In the genomic region with DNA sequence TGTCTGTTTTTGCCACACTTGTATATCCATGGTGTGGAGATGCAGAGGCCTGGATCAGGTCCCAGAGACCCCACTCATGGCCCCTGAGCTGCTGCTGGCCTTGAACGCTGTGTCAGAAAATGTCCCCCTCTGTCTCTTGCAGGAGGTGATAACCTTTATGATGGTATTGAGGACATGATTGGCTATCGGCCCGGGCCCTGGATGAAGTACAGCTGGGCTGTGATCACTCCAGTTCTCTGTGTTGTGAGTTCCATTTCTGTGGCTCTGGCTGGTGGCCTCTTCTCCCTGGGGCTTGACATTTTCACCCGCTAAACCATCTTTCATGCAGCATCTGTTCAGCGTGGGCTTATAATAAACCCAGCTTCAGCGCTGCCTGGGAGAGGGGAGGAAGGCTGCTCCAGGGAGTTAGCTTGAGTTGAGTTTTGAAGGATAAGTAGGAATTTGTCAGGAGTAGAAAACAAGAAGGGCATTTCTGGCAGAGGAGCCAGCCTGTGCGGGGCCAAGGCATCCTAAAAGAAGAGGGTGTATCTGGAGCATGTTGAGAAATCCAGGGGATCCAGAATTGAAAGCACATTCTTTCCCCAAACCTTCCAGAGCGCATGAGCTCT, we compare ENCODE assay signal across 21 cellular contexts.
DNase-seq lines count a peak whose midpoint lies in the region; ATAC-seq, FAIRE-seq and TF ChIP-seq lines count a peak whose summit lies in the region.
"Had no signal": no experiment of that assay in that cellular context is flagged by ENCODE, and none has a peak within 500 bp of the region (broad histone marks: within the 10 kb centered on the region; RNA-seq: fewer than 3 reads in every experiment).

No MANE protein-coding gene starts in this region.

- H3K27ac ChIP-seq in left ventricle myocardium inferior (replicated peaks) (peak overlapping the region; percentile 75), astrocyte (ENCODE audit: low read depth, low read length) (no peak overlapping the region), kidney (ENCODE audit: low read depth in 2 of 2, low read length in 2 of 2) (no peak overlapping the region)
- H3K27ac ChIP-seq: KMS-11, Peyer's patch had no signal

- ATAC-seq in GM18517 (IDR thresholded peaks at IDR 0.05; ENCODE audit: unreplicated experiment) (no peak), esophagus mucosa (no peak)

- peak overlapping the region; percentile 77 for H3K27ac Mint-ChIP-seq in astrocyte (ENCODE audit: unreplicated experiment)
- H3K27ac Mint-ChIP-seq in progenitor cell of endocrine pancreas = peak overlapping the region; percentile 37

- TF ChIP-seq CTCF in left ventricle myocardium inferior (IDR thresholded peaks at IDR 0.05; ENCODE audit: borderline replicate concordance) (no peak), astrocyte (IDR thresholded peaks at IDR 0.05; ENCODE audit: insufficient read depth, low read depth, low read length) (no peak), kidney (IDR thresholded peaks at IDR 0.05; ENCODE audit: borderline replicate concordance, extremely low read depth, insufficient read depth) (no peak), progenitor cell of endocrine pancreas (IDR thresholded peaks at IDR 0.05; ENCODE audit: unreplicated experiment) (no peak), foreskin fibroblast (IDR thresholded peaks at IDR 0.05; ENCODE audit: low read depth, low read length) (no peak)

- intact Hi-C loops in left ventricle myocardium inferior (cut with micrococcal nuclease) (no loop called here), cardiac septum (cut with DNase I) (no loop called here), kidney (cut with DNase I) (no loop called here)

- peaks cover 4% of the 10 kb centered on the region for H3K9me3 Mint-ChIP-seq in astrocyte (ENCODE audit: unreplicated experiment)
- no peaks in the 10 kb centered on the region for H3K9me3 Mint-ChIP-seq in progenitor cell of endocrine pancreas (ENCODE audit: low read depth)
- H3K9me3 Mint-ChIP-seq: CD8-positive, alpha-beta memory T cell had no signal

- peaks cover 6% of the 10 kb centered on the region for H3K27me3 Mint-ChIP-seq in astrocyte (ENCODE audit: low read depth, unreplicated experiment)
- H3K27me3 Mint-ChIP-seq in progenitor cell of endocrine pancreas = no peaks in the 10 kb centered on the region
- H3K27me3 Mint-ChIP-seq: CD8-positive, alpha-beta memory T cell had no signal

- H3K36me3 ChIP-seq in left ventricle myocardium inferior = peaks cover 38% of the 10 kb centered on the region
- peaks cover 8% of the 10 kb centered on the region for H3K36me3 ChIP-seq in astrocyte (ENCODE audit: insufficient read depth, low read length)
- peaks cover 5 to 39% of the 10 kb centered on the region in 2 donors for H3K36me3 ChIP-seq in kidney (ENCODE audit: control insufficient read depth in 1 of 2, insufficient read depth in 2 of 2, low read length in 2 of 2)

- H3K36me3 Mint-ChIP-seq in astrocyte (ENCODE audit: low read depth, unreplicated experiment) (peaks cover 33% of the 10 kb centered on the region), progenitor cell of endocrine pancreas (ENCODE audit: insufficient read depth) (peaks cover 28% of the 10 kb centered on the region)

- no peak overlapping the region for H3K9ac ChIP-seq in astrocyte (ENCODE audit: low read length)
- no peak overlapping the region for H3K9ac ChIP-seq in kidney (ENCODE audit: low read length in 2 of 2)
- H3K9ac ChIP-seq: KMS-11 had no signal

- H2AFZ ChIP-seq in astrocyte (ENCODE audit: low read depth, low read length) = no peak overlapping the region

- FAIRE-seq in astrocyte (lab: Jason Lieb, UNC) (no peak), kidney (lab: Jason Lieb, UNC) (no peak)
- FAIRE-seq: G401.6, GM12892 had no signal

- no peak for DNase-seq in left ventricle myocardium inferior
- DNase-seq in cardiac septum (ENCODE audit: low spot score) = no peak
- DNase-seq in astrocyte (ENCODE audit: low read depth) = no peak
- DNase-seq in kidney = peak; percentile 84
- DNase-seq in progenitor cell of endocrine pancreas (ENCODE audit: low spot score, unreplicated experiment) = no peak
- no peak for DNase-seq in foreskin fibroblast
- DNase-seq: AML-193, C1 segment of cervical spinal cord, MV-4-11, NCI-H1105 treated with DMSO at 0.1 percent for 48 hours, NCI-H2029 treated with DMSO at 0.1 percent for 48 hours, NCI-H345, NCI-H524 treated with DMSO at 0.1 percent for 48 hours, NCI-H82 had no signal

- peaks cover 21% of the 10 kb centered on the region for H3K27me3 ChIP-seq in left ventricle myocardium inferior (ENCODE audit: low read depth)
- no peaks in the 10 kb centered on the region for H3K27me3 ChIP-seq in astrocyte (ENCODE audit: insufficient read depth, low read length)
- H3K27me3 ChIP-seq: Peyer's patch had no signal

- H3K4me1 Mint-ChIP-seq in astrocyte (ENCODE audit: low read depth, unreplicated experiment) (peaks cover 12% of the 10 kb centered on the region), progenitor cell of endocrine pancreas (ENCODE audit: low read depth) (peaks cover 1% of the 10 kb centered on the region)
- H3K4me1 Mint-ChIP-seq: CD8-positive, alpha-beta memory T cell had no signal

- no peak overlapping the region for H3K4me3 Mint-ChIP-seq in astrocyte (ENCODE audit: unreplicated experiment)
- H3K4me3 Mint-ChIP-seq in progenitor cell of endocrine pancreas (ENCODE audit: low read depth) = no peak overlapping the region
- H3K4me3 Mint-ChIP-seq: CD8-positive, alpha-beta memory T cell had no signal

- no peaks in the 10 kb centered on the region for H3K79me2 ChIP-seq in astrocyte (ENCODE audit: insufficient read depth, low read length)

- no peak overlapping the region for H3K4me3 ChIP-seq in left ventricle myocardium inferior
- no peak overlapping the region for H3K4me3 ChIP-seq in astrocyte (ENCODE audit: insufficient read depth, low read depth, low read length)
- H3K4me3 ChIP-seq in kidney (ENCODE audit: low read length in 2 of 2) = no peak overlapping the region
- H3K4me3 ChIP-seq in foreskin fibroblast (ENCODE audit: low read depth in 1 of 2, low read length in 2 of 2) = no peak overlapping the region
- H3K4me3 ChIP-seq: Peyer's patch had no signal

- H4K20me1 ChIP-seq in astrocyte (ENCODE audit: insufficient read depth, low read length) = no peaks in the 10 kb centered on the region

- no peak overlapping the region for H3K4me2 ChIP-seq in astrocyte (ENCODE audit: low read length)
- H3K4me2 ChIP-seq: KMS-11 had no signal

- H3K4me1 ChIP-seq in left ventricle myocardium inferior = peaks cover 49% of the 10 kb centered on the region
- peaks cover 9% of the 10 kb centered on the region for H3K4me1 ChIP-seq in astrocyte (ENCODE audit: insufficient read depth, low read length)
- peaks cover 5 to 34% of the 10 kb centered on the region in 2 donors for H3K4me1 ChIP-seq in kidney (ENCODE audit: control insufficient read depth in 1 of 2, insufficient read depth in 1 of 2, low read depth in 1 of 2, low read length in 2 of 2)

- H3K9me3 ChIP-seq in left ventricle myocardium inferior (replicated peaks) (no peaks in the 10 kb centered on the region), astrocyte (ENCODE audit: insufficient read depth, low read depth, low read length) (no peaks in the 10 kb centered on the region), kidney (ENCODE audit: control insufficient read depth in 1 of 2, low read length in 2 of 2) (no peaks in the 10 kb centered on the region)
- H3K9me3 ChIP-seq: Peyer's patch had no signal
